11 cellular contexts compared by ENCODE assay signal in the genomic region with DNA sequence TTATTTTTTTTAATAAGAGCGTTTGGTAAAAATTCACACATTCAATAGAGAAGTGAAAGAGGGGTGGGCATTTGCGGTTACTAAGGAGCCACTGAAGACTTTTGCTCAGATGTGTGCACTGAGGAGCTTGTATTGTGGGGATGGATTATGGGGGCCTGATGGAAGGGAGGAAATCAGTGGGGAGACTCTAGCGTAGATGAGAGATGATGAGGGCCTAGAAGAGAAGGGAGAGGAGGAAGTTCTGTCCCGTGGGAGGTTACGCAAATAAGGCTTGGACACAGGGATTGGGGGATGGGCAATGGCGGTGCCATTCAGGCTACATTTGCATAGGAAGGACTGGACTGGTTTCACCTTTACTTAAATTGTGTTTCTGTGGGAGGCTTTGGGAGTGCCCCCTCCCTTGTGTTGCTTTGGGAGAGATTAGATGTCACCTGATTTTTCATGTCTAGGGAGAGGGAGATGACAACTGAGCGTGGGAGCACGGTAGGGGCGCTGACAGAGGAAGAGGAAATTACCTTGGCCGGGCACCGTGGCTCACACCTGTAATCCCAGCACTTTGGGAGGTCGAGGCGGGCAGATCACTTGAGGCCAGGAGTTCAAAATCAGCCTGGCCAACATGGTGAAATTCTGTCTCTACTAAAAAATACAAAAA. TPM values are rescaled to one million over a fixed set of nuclear protein-coding genes. Genes with fewer than 3 reads are reported as not detected.
A peak's percentile ranks its signal among the peaks of the same experiment; 100 is the strongest.
DNase-seq lines count a peak whose midpoint lies in the region; ATAC-seq and TF ChIP-seq lines count a peak whose summit lies in the region.
"Had no signal": no experiment of that assay in that cellular context is flagged by ENCODE, and none has a peak within 500 bp of the region (broad histone marks: within the 10 kb centered on the region; RNA-seq: fewer than 3 reads in every experiment).

No MANE protein-coding gene starts in this region.

- H3K4me3 ChIP-seq in heart left ventricle (peak overlapping the region in 1 of 12 donors; percentile 17), upper lobe of right lung (no peak overlapping the region)

- intact Hi-C loops in heart left ventricle (cut with DNase I), result loop anchor here in 2 of 10 donors (10.0 kb wide), 2 partner anchors 96 to 136 kb away; no protein-coding TSS in a partner anchor
- intact Hi-C loops in Right ventricle myocardium inferior (cut with DNase I), result no loop called here
- intact Hi-C loops in upper lobe of right lung (cut with DNase I), result no loop called here

- no peak for TF ChIP-seq CTCF in heart left ventricle (IDR thresholded peaks at IDR 0.05)
- TF ChIP-seq CTCF in upper lobe of right lung (IDR thresholded peaks at IDR 0.05), result no peak

- H3K4me1 ChIP-seq in heart left ventricle (peaks cover 0 to 38% (median 12%) of the 10 kb centered on the region in 12 donors), upper lobe of right lung (peaks cover 22% of the 10 kb centered on the region)

- H3K36me3 ChIP-seq in heart left ventricle, result no peaks in the 10 kb centered on the region
- no peaks in the 10 kb centered on the region for H3K36me3 ChIP-seq in upper lobe of right lung
- H3K36me3 ChIP-seq: neutrophil had no signal

- no peaks in the 10 kb centered on the region for H3K9me3 ChIP-seq in heart left ventricle
- no peaks in the 10 kb centered on the region for H3K9me3 ChIP-seq in upper lobe of right lung
- H3K9me3 ChIP-seq: neutrophil had no signal

- peak overlapping the region in 5 of 12 donors; percentile 17 to 94 (median 30) for H3K27ac ChIP-seq in heart left ventricle
- peak overlapping the region; percentile 4 for H3K27ac ChIP-seq in upper lobe of right lung
- H3K27ac ChIP-seq: neutrophil had no signal

- 40 to 56% (median 44%) methylated on average over 13 of the region's 13 CpGs for WGBS in heart left ventricle, 4 donors

- H3K27me3 ChIP-seq in heart left ventricle (no peaks in the 10 kb centered on the region), upper lobe of right lung (no peaks in the 10 kb centered on the region)

- TF ChIP-seq POLR2A in heart left ventricle (IDR thresholded peaks at IDR 0.05), result no peak

- ATAC-seq in heart left ventricle, result no peak
- no peak for ATAC-seq in Right ventricle myocardium inferior
- ATAC-seq in left lobe of liver, result no peak
- no peak for ATAC-seq in upper lobe of right lung

- peak in 4 of 5 donors; percentile 56 to 69 (median 66) for DNase-seq in heart left ventricle
- DNase-seq in Right ventricle myocardium inferior (ENCODE audit: missing footprints), result no peak
- DNase-seq in SKM-1 treated with dmso at 0.1 percent for 144 hours (lab: John Stamatoyannopoulos, UW; ENCODE audit: unreplicated experiment), result peak; percentile 76
- peak; percentile 49 for DNase-seq in left lobe of liver (ENCODE audit: low spot score)
- peak; percentile 75 for DNase-seq in upper lobe of right lung
- DNase-seq in hepatic stellate cell (ENCODE audit: low spot score), result no peak
- DNase-seq in cerebellum (ENCODE audit: low spot score), result no peak
- DNase-seq in cortex of kidney (lab: John Stamatoyannopoulos, UW), result no peak
- DNase-seq: activated CD4-positive, alpha-beta T cell treated with anti-CD3 and anti-CD28 coated beads for 48 hours; NCI-H2081 had no signal

RNA-seq across cellular contexts. Expression of a gene that starts 2.2 kb away (rescaled TPM):
- total RNA-seq in heart left ventricle (10 to 100 TPM; 13.4 to 36.4 (median 26.1) TPM), Right ventricle myocardium inferior (18.0 TPM), left lobe of liver (20.3 TPM), upper lobe of right lung (86.2 TPM), cerebellum (16.4 TPM)
- polyA plus RNA-seq in heart left ventricle, result 10 to 100 TPM in 1 of 2 donors, 1 to 10 TPM in 1; 5.9 to 10.2 TPM

RNA-seq across cellular contexts. Expression of a gene that starts 31.0 kb away (rescaled TPM):
- total RNA-seq in heart left ventricle (under 1 TPM in 2 of 9 donors, not detected in 7; 0.75 to 0.77 TPM), Right ventricle myocardium inferior (not detected), left lobe of liver (not detected), upper lobe of right lung (1.2 TPM), cerebellum (not detected)
- polyA plus RNA-seq in heart left ventricle, result under 1 TPM; 0.53 to 0.94 TPM

Comparison
In these comparisons a context has a peak if more than half of its experiments do, and no peak if none do; other contexts are left out.
1. DNase-seq: peak in heart left ventricle (4 of 5), SKM-1 treated with dmso at 0.1 percent for 144 hours (single experiment), left lobe of liver (single experiment) and upper lobe of right lung (single experiment); none in Right ventricle myocardium inferior (single experiment), hepatic stellate cell (single experiment), cerebellum (single experiment) and cortex of kidney (single experiment).